Comparison of ENCODE assay signal across 1 cellular context in the genomic region with DNA sequence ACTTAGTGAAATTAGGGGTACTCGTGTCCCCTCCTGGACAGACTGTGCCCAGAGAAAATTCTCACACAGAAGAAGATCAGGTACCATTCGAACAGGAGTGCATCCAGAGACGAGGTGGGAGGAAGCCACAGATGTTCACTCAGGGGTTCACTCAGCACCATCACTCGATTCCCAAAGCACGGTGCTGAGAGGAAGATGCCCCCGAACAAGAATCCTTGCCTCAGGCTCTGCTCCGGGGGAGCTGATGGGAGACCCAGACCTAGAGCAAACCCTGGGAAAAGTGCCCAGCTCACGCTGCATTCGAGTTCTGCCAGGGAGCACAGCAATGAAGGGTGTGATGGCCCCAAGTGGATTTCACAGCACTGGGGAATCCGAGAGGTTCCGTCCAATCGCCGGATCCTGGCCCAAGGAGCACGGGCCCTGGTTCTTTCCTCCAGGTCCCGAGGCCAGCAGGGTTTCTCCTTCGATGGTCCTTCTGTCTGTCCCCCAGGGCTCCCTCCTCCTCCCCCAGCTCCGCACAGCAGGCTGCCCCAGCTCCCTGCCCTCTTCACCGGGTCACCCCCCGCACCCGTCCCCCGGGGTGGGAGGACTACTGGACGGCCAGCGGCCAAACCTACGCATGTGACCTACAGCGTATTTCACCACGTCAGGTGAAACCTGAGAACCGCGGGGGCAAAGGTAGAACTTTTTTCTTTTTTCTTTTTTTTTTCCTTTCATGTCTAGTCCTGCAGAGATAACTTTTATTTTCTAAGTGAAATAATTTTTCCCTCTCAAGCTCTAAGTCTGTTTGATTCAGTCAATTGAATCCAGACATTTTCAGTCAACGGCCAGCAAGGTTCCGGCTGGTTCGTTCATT.
A peak's percentile ranks its signal among the peaks of the same experiment; 100 is the strongest.
TF ChIP-seq lines count a peak whose summit lies in the region.

No MANE protein-coding gene starts in this region.

TF ChIP-seq in HepG2, 621 proteins besides CTCF, POLR2A, EP300 and RAD21 (continued from another document and continues in another):
- TF ChIP-seq TERF1 (CRISPR knock-in tag; IDR thresholded peaks at IDR 0.05): no peak
- peak; percentile 97 for TF ChIP-seq SIX4 (CRISPR knock-in tag; IDR thresholded peaks at IDR 0.05)
- TF ChIP-seq REXO4 (CRISPR knock-in tag; IDR thresholded peaks at IDR 0.05; ENCODE audit: borderline replicate concordance): no peak
- TF ChIP-seq PCBP1 (IDR thresholded peaks at IDR 0.05; ENCODE audit: borderline replicate concordance, low read depth, low read length): no peak
- TF ChIP-seq ZNF33B (CRISPR knock-in tag; IDR thresholded peaks at IDR 0.05): no peak
- TF ChIP-seq ARNT (IDR thresholded peaks at IDR 0.05): no peak
- TF ChIP-seq POGZ (CRISPR knock-in tag; IDR thresholded peaks at IDR 0.05): no peak
- no peak for TF ChIP-seq KLF13 (CRISPR knock-in tag; IDR thresholded peaks at IDR 0.05)
- TF ChIP-seq, protein P1, sequence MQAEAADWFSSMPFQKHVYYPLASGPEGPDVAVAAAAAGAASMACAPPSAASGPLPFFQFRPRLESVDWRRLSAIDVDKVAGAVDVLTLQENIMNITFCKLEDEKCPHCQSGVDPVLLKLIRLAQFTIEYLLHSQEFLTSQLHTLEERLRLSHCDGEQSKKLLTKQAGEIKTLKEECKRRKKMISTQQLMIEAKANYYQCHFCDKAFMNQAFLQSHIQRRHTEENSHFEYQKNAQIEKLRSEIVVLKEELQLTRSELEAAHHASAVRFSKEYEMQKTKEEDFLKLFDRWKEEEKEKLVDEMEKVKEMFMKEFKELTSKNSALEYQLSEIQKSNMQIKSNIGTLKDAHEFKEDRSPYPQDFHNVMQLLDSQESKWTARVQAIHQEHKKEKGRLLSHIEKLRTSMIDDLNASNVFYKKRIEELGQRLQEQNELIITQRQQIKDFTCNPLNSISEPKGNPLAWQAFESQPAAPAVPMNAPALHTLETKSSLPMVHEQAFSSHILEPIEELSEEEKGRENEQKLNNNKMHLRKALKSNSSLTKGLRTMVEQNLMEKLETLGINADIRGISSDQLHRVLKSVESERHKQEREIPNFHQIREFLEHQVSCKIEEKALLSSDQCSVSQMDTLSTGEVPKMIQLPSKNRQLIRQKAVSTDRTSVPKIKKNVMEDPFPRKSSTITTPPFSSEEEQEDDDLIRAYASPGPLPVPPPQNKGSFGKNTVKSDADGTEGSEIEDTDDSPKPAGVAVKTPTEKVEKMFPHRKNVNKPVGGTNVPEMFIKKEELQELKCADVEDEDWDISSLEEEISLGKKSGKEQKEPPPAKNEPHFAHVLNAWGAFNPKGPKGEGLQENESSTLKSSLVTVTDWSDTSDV (CRISPR knock-in tag; IDR thresholded peaks at IDR 0.05): no peak
- TF ChIP-seq ZNF121 (CRISPR knock-in tag; IDR thresholded peaks at IDR 0.05): no peak
- TF ChIP-seq GLI4 (CRISPR knock-in tag; IDR thresholded peaks at IDR 0.05; ENCODE audit: borderline replicate concordance): no peak
- no peak for TF ChIP-seq FOXJ3 (CRISPR knock-in tag; IDR thresholded peaks at IDR 0.05; ENCODE audit: borderline replicate concordance)
- TF ChIP-seq TP53 (CRISPR knock-in tag; conservative IDR thresholded peaks at IDR 0.05): no peak
- TF ChIP-seq ZNF615 (CRISPR knock-in tag; IDR thresholded peaks at IDR 0.05; ENCODE audit: borderline replicate concordance): no peak
- no peak for TF ChIP-seq NFE2 (CRISPR knock-in tag; IDR thresholded peaks at IDR 0.05)
- TF ChIP-seq ZNF629 (CRISPR knock-in tag; conservative IDR thresholded peaks at IDR 0.05): no peak
- TF ChIP-seq ZNF598 (CRISPR knock-in tag; IDR thresholded peaks at IDR 0.05; ENCODE audit: borderline replicate concordance): no peak
- TF ChIP-seq NAIF1 (CRISPR knock-in tag; IDR thresholded peaks at IDR 0.05; ENCODE audit: borderline replicate concordance): no peak
- peak; percentile 36; the same call in 1 of the 2 replicates for TF ChIP-seq MED1 (CRISPR knock-in tag; IDR thresholded peaks at IDR 0.05)
- TF ChIP-seq PHF5A (CRISPR knock-in tag; IDR thresholded peaks at IDR 0.05; ENCODE audit: low read depth, unreplicated experiment): peak; percentile 27
- no peak for TF ChIP-seq NCOA5 (CRISPR knock-in tag; IDR thresholded peaks at IDR 0.05)
- TF ChIP-seq SOX6 (IDR thresholded peaks at IDR 0.05): no peak
- no peak for TF ChIP-seq SOX6 (CRISPR knock-in tag; IDR thresholded peaks at IDR 0.05)
- TF ChIP-seq MAFG (CRISPR knock-in tag; IDR thresholded peaks at IDR 0.05): no peak
- TF ChIP-seq SALL2 (CRISPR knock-in tag; IDR thresholded peaks at IDR 0.05): no peak
- no peak for TF ChIP-seq ZNF136 (CRISPR knock-in tag; IDR thresholded peaks at IDR 0.05; ENCODE audit: low read depth)
- TF ChIP-seq ZFP82 (CRISPR knock-in tag; IDR thresholded peaks at IDR 0.05; ENCODE audit: borderline replicate concordance): no peak
- TF ChIP-seq THYN1 (CRISPR knock-in tag; IDR thresholded peaks at IDR 0.05; ENCODE audit: borderline replicate concordance, low read depth): no peak
- TF ChIP-seq KDM6A (CRISPR knock-in tag; IDR thresholded peaks at IDR 0.05; ENCODE audit: low read depth): no peak; the same call in 1 of the 2 replicates
- TF ChIP-seq, protein P2, sequence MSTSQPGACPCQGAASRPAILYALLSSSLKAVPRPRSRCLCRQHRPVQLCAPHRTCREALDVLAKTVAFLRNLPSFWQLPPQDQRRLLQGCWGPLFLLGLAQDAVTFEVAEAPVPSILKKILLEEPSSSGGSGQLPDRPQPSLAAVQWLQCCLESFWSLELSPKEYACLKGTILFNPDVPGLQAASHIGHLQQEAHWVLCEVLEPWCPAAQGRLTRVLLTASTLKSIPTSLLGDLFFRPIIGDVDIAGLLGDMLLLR (CRISPR knock-in tag; IDR thresholded peaks at IDR 0.05): no peak
- no peak for TF ChIP-seq ZNF83 (CRISPR knock-in tag; IDR thresholded peaks at IDR 0.05; ENCODE audit: borderline replicate concordance)
- peak; percentile 71 for TF ChIP-seq NR2C2 (CRISPR knock-in tag; IDR thresholded peaks at IDR 0.05; ENCODE audit: borderline replicate concordance)
- no peak for TF ChIP-seq ZNF274 (CRISPR knock-in tag; IDR thresholded peaks at IDR 0.05)
- no peak for TF ChIP-seq ZNF839 (CRISPR knock-in tag; IDR thresholded peaks at IDR 0.05; ENCODE audit: borderline replicate concordance)
- no peak for TF ChIP-seq PBX3 (CRISPR knock-in tag; IDR thresholded peaks at IDR 0.05; ENCODE audit: borderline replicate concordance)
- TF ChIP-seq, protein P3, sequence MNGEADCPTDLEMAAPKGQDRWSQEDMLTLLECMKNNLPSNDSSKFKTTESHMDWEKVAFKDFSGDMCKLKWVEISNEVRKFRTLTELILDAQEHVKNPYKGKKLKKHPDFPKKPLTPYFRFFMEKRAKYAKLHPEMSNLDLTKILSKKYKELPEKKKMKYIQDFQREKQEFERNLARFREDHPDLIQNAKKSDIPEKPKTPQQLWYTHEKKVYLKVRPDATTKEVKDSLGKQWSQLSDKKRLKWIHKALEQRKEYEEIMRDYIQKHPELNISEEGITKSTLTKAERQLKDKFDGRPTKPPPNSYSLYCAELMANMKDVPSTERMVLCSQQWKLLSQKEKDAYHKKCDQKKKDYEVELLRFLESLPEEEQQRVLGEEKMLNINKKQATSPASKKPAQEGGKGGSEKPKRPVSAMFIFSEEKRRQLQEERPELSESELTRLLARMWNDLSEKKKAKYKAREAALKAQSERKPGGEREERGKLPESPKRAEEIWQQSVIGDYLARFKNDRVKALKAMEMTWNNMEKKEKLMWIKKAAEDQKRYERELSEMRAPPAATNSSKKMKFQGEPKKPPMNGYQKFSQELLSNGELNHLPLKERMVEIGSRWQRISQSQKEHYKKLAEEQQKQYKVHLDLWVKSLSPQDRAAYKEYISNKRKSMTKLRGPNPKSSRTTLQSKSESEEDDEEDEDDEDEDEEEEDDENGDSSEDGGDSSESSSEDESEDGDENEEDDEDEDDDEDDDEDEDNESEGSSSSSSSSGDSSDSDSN (CRISPR knock-in tag; IDR thresholded peaks at IDR 0.05): no peak; the same call in 1 of the 2 replicates
- TF ChIP-seq, protein P4, sequence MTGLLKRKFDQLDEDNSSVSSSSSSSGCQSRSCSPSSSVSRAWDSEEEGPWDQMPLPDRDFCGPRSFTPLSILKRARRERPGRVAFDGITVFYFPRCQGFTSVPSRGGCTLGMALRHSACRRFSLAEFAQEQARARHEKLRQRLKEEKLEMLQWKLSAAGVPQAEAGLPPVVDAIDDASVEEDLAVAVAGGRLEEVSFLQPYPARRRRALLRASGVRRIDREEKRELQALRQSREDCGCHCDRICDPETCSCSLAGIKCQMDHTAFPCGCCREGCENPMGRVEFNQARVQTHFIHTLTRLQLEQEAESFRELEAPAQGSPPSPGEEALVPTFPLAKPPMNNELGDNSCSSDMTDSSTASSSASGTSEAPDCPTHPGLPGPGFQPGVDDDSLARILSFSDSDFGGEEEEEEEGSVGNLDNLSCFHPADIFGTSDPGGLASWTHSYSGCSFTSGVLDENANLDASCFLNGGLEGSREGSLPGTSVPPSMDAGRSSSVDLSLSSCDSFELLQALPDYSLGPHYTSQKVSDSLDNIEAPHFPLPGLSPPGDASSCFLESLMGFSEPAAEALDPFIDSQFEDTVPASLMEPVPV (CRISPR knock-in tag; IDR thresholded peaks at IDR 0.05): no peak
- TF ChIP-seq, protein P5, sequence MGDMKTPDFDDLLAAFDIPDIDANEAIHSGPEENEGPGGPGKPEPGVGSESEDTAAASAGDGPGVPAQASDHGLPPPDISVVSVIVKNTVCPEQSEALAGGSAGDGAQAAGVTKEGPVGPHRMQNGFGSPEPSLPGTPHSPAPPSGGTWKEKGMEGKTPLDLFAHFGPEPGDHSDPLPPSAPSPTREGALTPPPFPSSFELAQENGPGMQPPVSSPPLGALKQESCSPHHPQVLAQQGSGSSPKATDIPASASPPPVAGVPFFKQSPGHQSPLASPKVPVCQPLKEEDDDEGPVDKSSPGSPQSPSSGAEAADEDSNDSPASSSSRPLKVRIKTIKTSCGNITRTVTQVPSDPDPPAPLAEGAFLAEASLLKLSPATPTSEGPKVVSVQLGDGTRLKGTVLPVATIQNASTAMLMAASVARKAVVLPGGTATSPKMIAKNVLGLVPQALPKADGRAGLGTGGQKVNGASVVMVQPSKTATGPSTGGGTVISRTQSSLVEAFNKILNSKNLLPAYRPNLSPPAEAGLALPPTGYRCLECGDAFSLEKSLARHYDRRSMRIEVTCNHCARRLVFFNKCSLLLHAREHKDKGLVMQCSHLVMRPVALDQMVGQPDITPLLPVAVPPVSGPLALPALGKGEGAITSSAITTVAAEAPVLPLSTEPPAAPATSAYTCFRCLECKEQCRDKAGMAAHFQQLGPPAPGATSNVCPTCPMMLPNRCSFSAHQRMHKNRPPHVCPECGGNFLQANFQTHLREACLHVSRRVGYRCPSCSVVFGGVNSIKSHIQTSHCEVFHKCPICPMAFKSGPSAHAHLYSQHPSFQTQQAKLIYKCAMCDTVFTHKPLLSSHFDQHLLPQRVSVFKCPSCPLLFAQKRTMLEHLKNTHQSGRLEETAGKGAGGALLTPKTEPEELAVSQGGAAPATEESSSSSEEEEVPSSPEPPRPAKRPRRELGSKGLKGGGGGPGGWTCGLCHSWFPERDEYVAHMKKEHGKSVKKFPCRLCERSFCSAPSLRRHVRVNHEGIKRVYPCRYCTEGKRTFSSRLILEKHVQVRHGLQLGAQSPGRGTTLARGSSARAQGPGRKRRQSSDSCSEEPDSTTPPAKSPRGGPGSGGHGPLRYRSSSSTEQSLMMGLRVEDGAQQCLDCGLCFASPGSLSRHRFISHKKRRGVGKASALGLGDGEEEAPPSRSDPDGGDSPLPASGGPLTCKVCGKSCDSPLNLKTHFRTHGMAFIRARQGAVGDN (CRISPR knock-in tag; IDR thresholded peaks at IDR 0.05): peak; percentile 74
- 0 out of 2 replicates have a peak, but pooled peaks have one; percentile 43 for TF ChIP-seq AKAP8 (CRISPR knock-in tag; IDR thresholded peaks at IDR 0.05)
- TF ChIP-seq ZNF841 (CRISPR knock-in tag; IDR thresholded peaks at IDR 0.05; ENCODE audit: borderline replicate concordance): no peak
- peak; percentile 87 for TF ChIP-seq TFE3 (CRISPR knock-in tag; IDR thresholded peaks at IDR 0.05)
- TF ChIP-seq ISX (CRISPR knock-in tag; conservative IDR thresholded peaks at IDR 0.05): no peak
- peak; percentile 24; the same call in 1 of the 2 replicates for TF ChIP-seq SALL1 (CRISPR knock-in tag; IDR thresholded peaks at IDR 0.05)
- TF ChIP-seq ZNF354B (CRISPR knock-in tag; IDR thresholded peaks at IDR 0.05): no peak
- TF ChIP-seq HOXA3 (CRISPR knock-in tag; IDR thresholded peaks at IDR 0.05): peak; percentile 66; the same call in 1 of the 2 replicates
- TF ChIP-seq ZNF24 (IDR thresholded peaks at IDR 0.05): peak; percentile 96
- TF ChIP-seq ZNF317 (CRISPR knock-in tag; IDR thresholded peaks at IDR 0.05): no peak
- no peak for TF ChIP-seq ZNF34 (CRISPR knock-in tag; IDR thresholded peaks at IDR 0.05; ENCODE audit: borderline replicate concordance)
- peak; percentile 55; the same call in 1 of the 2 replicates for TF ChIP-seq ATF1 (CRISPR knock-in tag; IDR thresholded peaks at IDR 0.05)
- TF ChIP-seq SMAD1 (CRISPR knock-in tag; IDR thresholded peaks at IDR 0.05; ENCODE audit: borderline replicate concordance, low read depth): no peak
